In genomic region chr21:36769051-36769867, GRCh38 we compare ENCODE assay signal across 12 cellular contexts.
A peak's percentile ranks its signal among the peaks of the same experiment; 100 is the strongest.
DNase-seq lines count a peak whose midpoint lies in the region; TF ChIP-seq lines count a peak whose summit lies in the region.
"Had no signal": no experiment of that assay in that cellular context is flagged by ENCODE, and none has a peak within 500 bp of the region (broad histone marks: within the 10 kb centered on the region; RNA-seq: fewer than 3 reads in every experiment).

No MANE protein-coding gene starts in this region.

- in situ Hi-C loops in ACHN (cut with HindIII; ENCODE audit: low pct_ligation_motif_present, low pct_unique_long_range_greater_than_20kb, low sequenced_read_pairs) = no loop called here

- H3K36me3 ChIP-seq in hepatocyte (replicated peaks; ENCODE audit: insufficient read depth, low read depth) (no peaks in the 10 kb centered on the region), testis (ENCODE audit: low read depth, missing control alignments) (no peaks in the 10 kb centered on the region)
- H3K36me3 ChIP-seq: breast epithelium had no signal

- no peaks in the 10 kb centered on the region for H3K27me3 Mint-ChIP-seq in T-helper 2 cell treated with Interferon-gamma antibody and Interleukin-4, amounts not matched to agents 5 μg/mL and 100 μg/mL, for 36 hours (ENCODE audit: low read depth)
- H3K27me3 Mint-ChIP-seq: stimulated activated naive B cell treated with anti-CD40 and anti-IgM and Interleukin-4, amounts not matched to agents 10 μg/mL and 1 μg/mL and 100 μg/mL, for 72 hours had no signal

- H3K9me3 ChIP-seq in hepatocyte (ENCODE audit: low read depth) = no peaks in the 10 kb centered on the region
- H3K9me3 ChIP-seq in testis = no peaks in the 10 kb centered on the region
- H3K9me3 ChIP-seq: breast epithelium, esophagus muscularis mucosa had no signal

- no peak overlapping the region for H2AFZ ChIP-seq in hepatocyte

- H3K36me3 Mint-ChIP-seq in T-helper 2 cell treated with Interferon-gamma antibody and Interleukin-4, amounts not matched to agents 5 μg/mL and 100 μg/mL, for 36 hours (ENCODE audit: low read depth) = no peaks in the 10 kb centered on the region

- intact Hi-C loops in testis (cut with DNase I; ENCODE audit: low total_unique reads) = no loop called here

- H3K79me2 ChIP-seq in hepatocyte = no peaks in the 10 kb centered on the region

- H3K4me1 ChIP-seq in hepatocyte (ENCODE audit: insufficient read depth) (peaks cover 15% of the 10 kb centered on the region), testis (peaks cover 25% of the 10 kb centered on the region)

- peak overlapping the region; percentile 29 for H3K27ac ChIP-seq in hepatocyte
- H3K27ac ChIP-seq in testis = peak overlapping the region in 1 of 2 donors; percentile 12
- H3K27ac ChIP-seq: esophagus muscularis mucosa had no signal

- DNase-seq in NCI-H2029 treated with DMSO at 0.1 percent for 48 hours (lab: John Stamatoyannopoulos, UW) = peak; percentile 68
- peak; percentile 89 for DNase-seq in astrocyte of the hippocampus (ENCODE audit: low read depth, low spot score)
- DNase-seq in hepatocyte (ENCODE audit: low spot score) = no peak
- DNase-seq in testis = peak; percentile 55
- no peak for DNase-seq in activated naive CD4-positive, alpha-beta T cell treated with anti-CD3 and anti-CD28 coated beads, Interleukin-2, amount 50 U/mL, for 16 hours
- no peak for DNase-seq in T-helper 2 cell treated with Interferon-gamma antibody and Interleukin-4, amounts not matched to agents 5 μg/mL and 100 μg/mL, for 36 hours (ENCODE audit: low spot score)
- no peak for DNase-seq in ACHN
- DNase-seq: HCEC 1CT; NCI-H2227 treated with DMSO at 0.1 percent for 48 hours; stimulated activated naive B cell treated with anti-CD40 and anti-IgM and Interleukin-4, amounts not matched to agents 10 μg/mL and 1 μg/mL and 100 μg/mL, for 72 hours had no signal

- H3K4me3 ChIP-seq in hepatocyte (no peak overlapping the region), testis (no peak overlapping the region)
- H3K4me3 ChIP-seq: breast epithelium, esophagus muscularis mucosa had no signal

- TF ChIP-seq CTCF in hepatocyte (IDR thresholded peaks at IDR 0.05; ENCODE audit: poor library complexity) (no peak), testis (IDR thresholded peaks at IDR 0.05) (no peak)

- no peak overlapping the region for H3K27ac Mint-ChIP-seq in T-helper 2 cell treated with Interferon-gamma antibody and Interleukin-4, amounts not matched to agents 5 μg/mL and 100 μg/mL, for 36 hours
- H3K27ac Mint-ChIP-seq: stimulated activated naive B cell treated with anti-CD40 and anti-IgM and Interleukin-4, amounts not matched to agents 10 μg/mL and 1 μg/mL and 100 μg/mL, for 72 hours had no signal

- H4K20me1 ChIP-seq in hepatocyte (ENCODE audit: insufficient read depth, poor library complexity, severe bottlenecking) = no peaks in the 10 kb centered on the region

- no peak overlapping the region for H3K4me3 Mint-ChIP-seq in T-helper 2 cell treated with Interferon-gamma antibody and Interleukin-4, amounts not matched to agents 5 μg/mL and 100 μg/mL, for 36 hours
- H3K4me3 Mint-ChIP-seq: stimulated activated naive B cell treated with anti-CD40 and anti-IgM and Interleukin-4, amounts not matched to agents 10 μg/mL and 1 μg/mL and 100 μg/mL, for 72 hours had no signal

- no peaks in the 10 kb centered on the region for H3K9me3 Mint-ChIP-seq in T-helper 2 cell treated with Interferon-gamma antibody and Interleukin-4, amounts not matched to agents 5 μg/mL and 100 μg/mL, for 36 hours
- H3K9me3 Mint-ChIP-seq: stimulated activated naive B cell treated with anti-CD40 and anti-IgM and Interleukin-4, amounts not matched to agents 10 μg/mL and 1 μg/mL and 100 μg/mL, for 72 hours had no signal

- no peaks in the 10 kb centered on the region for H3K9me2 ChIP-seq in hepatocyte (replicated peaks; ENCODE audit: insufficient read depth)

- WGBS in hepatocyte (ENCODE audit: low lambda C conversion rate, missing lambda C conversion rate) = 57% methylated on average over 8 of the region's 8 CpGs
- 38 to 53% methylated on average over 8 of the region's 8 CpGs for WGBS in testis, 2 donors

- TF ChIP-seq POLR2A in testis (IDR thresholded peaks at IDR 0.05) = no peak

- no peaks in the 10 kb centered on the region for H3K4me1 Mint-ChIP-seq in T-helper 2 cell treated with Interferon-gamma antibody and Interleukin-4, amounts not matched to agents 5 μg/mL and 100 μg/mL, for 36 hours (ENCODE audit: low read depth)
- H3K4me1 Mint-ChIP-seq: stimulated activated naive B cell treated with anti-CD40 and anti-IgM and Interleukin-4, amounts not matched to agents 10 μg/mL and 1 μg/mL and 100 μg/mL, for 72 hours had no signal

- no peaks in the 10 kb centered on the region for H3K27me3 ChIP-seq in hepatocyte
- no peaks in the 10 kb centered on the region for H3K27me3 ChIP-seq in testis
- H3K27me3 ChIP-seq: breast epithelium, esophagus muscularis mucosa had no signal

- peak overlapping the region; percentile 24 for H3K4me2 ChIP-seq in hepatocyte

Comparison
In these comparisons a context has a peak if more than half of its experiments do, and no peak if none do; other contexts are left out.
1. DNase-seq: peak in NCI-H2029 treated with DMSO at 0.1 percent for 48 hours (single experiment), astrocyte of the hippocampus (single experiment) and testis (single experiment); none in hepatocyte (single experiment), activated naive CD4-positive, alpha-beta T cell treated with anti-CD3 and anti-CD28 coated beads, Interleukin-2, amount 50 U/mL, for 16 hours (single experiment), T-helper 2 cell treated with Interferon-gamma antibody and Interleukin-4, amounts not matched to agents 5 μg/mL and 100 μg/mL, for 36 hours (single experiment) and ACHN (single experiment).